In genomic region chr6:71332012-71332411, GRCh38 we compare ENCODE assay signal across 21 cellular contexts.
"Had no signal": no experiment of that assay in that cellular context is flagged by ENCODE, and none has a peak within 500 bp of the region (broad histone marks: within the 10 kb centered on the region; RNA-seq: fewer than 3 reads in every experiment).

No MANE protein-coding gene starts in this region.

- H3K9me3 Mint-ChIP-seq: activated CD4-positive, alpha-beta T cell treated with anti-CD3 and anti-CD28 coated beads, Interleukin-2, amount 10 ng/mL, durations not matched to agents 7 days and 5 days; activated naive CD4-positive, alpha-beta T cell treated with anti-CD3 and anti-CD28 coated beads for 36 hours; activated T-cell treated with anti-CD3 and anti-CD28 coated beads, Interleukin-2, amount 50 U/mL, for 4 hours; central memory CD8-positive, alpha-beta T cell; endodermal cell; memory B cell; naive B cell; stimulated activated memory B cell treated with anti-CD40 and anti-IgM and Interleukin-4, amounts not matched to agents 10 μg/mL and 1 μg/mL and 100 μg/mL, for 72 hours; type B pancreatic cell had no signal

- H3K4me1 Mint-ChIP-seq: activated CD4-positive, alpha-beta T cell treated with anti-CD3 and anti-CD28 coated beads, Interleukin-2, amount 10 ng/mL, durations not matched to agents 7 days and 5 days; central memory CD8-positive, alpha-beta T cell; memory B cell; stimulated activated memory B cell treated with anti-CD40 and anti-IgM and Interleukin-4, amounts not matched to agents 10 μg/mL and 1 μg/mL and 100 μg/mL, for 72 hours had no signal

- H3K9me3 ChIP-seq: colonic mucosa, gastrocnemius medialis, mucosa of descending colon, spleen, testis had no signal

- H3K27me3 ChIP-seq: colonic mucosa, gastrocnemius medialis, heart left ventricle, spleen, testis had no signal

- DNase-seq: activated CD4-positive, alpha-beta T cell treated with anti-CD3 and anti-CD28 coated beads, Interleukin-2, amount 10 ng/mL, durations not matched to agents 7 days and 5 days; activated CD8-positive, alpha-beta memory T cell treated with anti-CD3 and anti-CD28 coated beads, Interleukin-2, amount 50 U/mL, for 4 hours; activated naive CD4-positive, alpha-beta T cell treated with anti-CD3 and anti-CD28 coated beads for 36 hours; activated T-cell treated with anti-CD3 and anti-CD28 coated beads, Interleukin-2, amount 50 U/mL, for 4 hours; aorta; colonic mucosa; endodermal cell; gastrocnemius medialis; heart left ventricle; mucosa of descending colon; naive B cell; retina; spleen; stimulated activated CD4-positive, alpha-beta T cell treated with anti-CD3 and anti-CD28 coated beads, Interleukin-4, amount 100 ng/mL, for 4 hours; testis had no signal

- H3K27me3 Mint-ChIP-seq: activated CD4-positive, alpha-beta T cell treated with anti-CD3 and anti-CD28 coated beads, Interleukin-2, amount 10 ng/mL, durations not matched to agents 7 days and 5 days; stimulated activated memory B cell treated with anti-CD40 and anti-IgM and Interleukin-4, amounts not matched to agents 10 μg/mL and 1 μg/mL and 100 μg/mL, for 72 hours had no signal

- H3K4me3 Mint-ChIP-seq: activated CD4-positive, alpha-beta T cell treated with anti-CD3 and anti-CD28 coated beads, Interleukin-2, amount 10 ng/mL, durations not matched to agents 7 days and 5 days; activated naive CD4-positive, alpha-beta T cell treated with anti-CD3 and anti-CD28 coated beads for 36 hours; activated T-cell treated with anti-CD3 and anti-CD28 coated beads, Interleukin-2, amount 50 U/mL, for 4 hours; central memory CD8-positive, alpha-beta T cell; endodermal cell; memory B cell; naive B cell; neural crest cell; stimulated activated memory B cell treated with anti-CD40 and anti-IgM and Interleukin-4, amounts not matched to agents 10 μg/mL and 1 μg/mL and 100 μg/mL, for 72 hours; type B pancreatic cell had no signal

- H3K27ac ChIP-seq: colonic mucosa, gastrocnemius medialis, heart left ventricle, spleen, testis had no signal

- H3K4me1 ChIP-seq: colonic mucosa, spleen, testis had no signal

- H3K4me3 ChIP-seq: colonic mucosa, gastrocnemius medialis, heart left ventricle, mucosa of descending colon, spleen, testis had no signal

- H3K36me3 Mint-ChIP-seq: memory B cell; naive B cell; stimulated activated memory B cell treated with anti-CD40 and anti-IgM and Interleukin-4, amounts not matched to agents 10 μg/mL and 1 μg/mL and 100 μg/mL, for 72 hours; type B pancreatic cell had no signal

- H3K36me3 ChIP-seq: colonic mucosa, gastrocnemius medialis, heart left ventricle, spleen had no signal

- ATAC-seq: activated CD4-positive, CD25-positive, alpha-beta regulatory T cell treated with anti-CD3 and anti-CD28 coated beads, Interleukin-2, amount 50 U/mL, for 24 hours; activated T-cell treated with anti-CD3 and anti-CD28 coated beads, Interleukin-2, amount 50 U/mL, for 4 hours; gastrocnemius medialis; heart left ventricle; mucosa of descending colon; stimulated activated memory B cell treated with anti-CD40 and anti-IgM and Interleukin-4, amounts not matched to agents 10 μg/mL and 1 μg/mL and 100 μg/mL, for 72 hours had no signal

- H3K27ac Mint-ChIP-seq: activated CD4-positive, alpha-beta T cell treated with anti-CD3 and anti-CD28 coated beads, Interleukin-2, amount 10 ng/mL, durations not matched to agents 7 days and 5 days; activated naive CD4-positive, alpha-beta T cell treated with anti-CD3 and anti-CD28 coated beads for 36 hours; endodermal cell; memory B cell; stimulated activated memory B cell treated with anti-CD40 and anti-IgM and Interleukin-4, amounts not matched to agents 10 μg/mL and 1 μg/mL and 100 μg/mL, for 72 hours; type B pancreatic cell had no signal
